Comparison of ENCODE assay signal across 10 cellular contexts in the genomic region with DNA sequence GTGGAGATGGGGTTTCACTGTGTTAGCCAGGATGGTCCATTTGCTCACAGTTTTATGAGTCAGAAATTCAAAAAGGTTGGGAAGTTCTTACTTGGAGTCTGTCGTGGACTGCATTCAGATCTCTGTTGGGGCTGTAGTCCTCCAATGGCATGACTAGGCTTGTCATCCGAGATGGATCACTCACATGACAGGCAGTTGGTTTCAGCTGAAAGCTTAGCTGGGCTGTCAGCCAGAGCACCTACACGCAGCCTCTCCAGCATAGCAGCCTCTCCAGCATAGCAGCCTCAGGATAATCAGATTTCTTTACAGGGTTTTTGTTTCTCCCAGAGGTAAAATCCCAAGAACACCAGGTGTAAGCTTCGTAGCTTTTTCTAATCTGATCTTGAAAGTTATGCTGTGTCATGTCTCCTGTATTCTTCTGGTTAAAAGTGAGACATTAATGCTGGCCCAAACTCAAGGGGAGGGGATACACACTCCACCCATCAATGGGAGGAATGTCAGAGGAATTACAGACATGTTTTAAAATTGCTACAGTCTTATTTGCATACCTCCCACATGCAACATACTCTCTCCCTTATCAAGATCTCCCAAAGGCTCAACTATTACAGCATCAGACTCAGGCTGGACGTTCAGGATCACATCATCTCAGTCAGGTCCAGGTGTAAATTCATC. TPM values are rescaled to one million over a fixed set of nuclear protein-coding genes. Genes with fewer than 3 reads are reported as not detected.
DNase-seq lines count a peak whose midpoint lies in the region; ATAC-seq and TF ChIP-seq lines count a peak whose summit lies in the region.
"Had no signal": no experiment of that assay in that cellular context is flagged by ENCODE, and none has a peak within 500 bp of the region (broad histone marks: within the 10 kb centered on the region; RNA-seq: fewer than 3 reads in every experiment).

No MANE protein-coding gene starts in this region.

- H3K4me3 ChIP-seq in right atrium auricular region, result no peak overlapping the region
- no peak overlapping the region for H3K4me3 ChIP-seq in gastroesophageal sphincter
- H3K4me3 ChIP-seq in upper lobe of right lung, result no peak overlapping the region

- no peak for TF ChIP-seq POLR2A in gastroesophageal sphincter (IDR thresholded peaks at IDR 0.05)

- intact Hi-C loops in Right ventricle myocardium superior (cut with DNase I), result no loop called here
- intact Hi-C loops in upper lobe of right lung (cut with DNase I), result no loop called here

- TF ChIP-seq EP300 in gastroesophageal sphincter (IDR thresholded peaks at IDR 0.05), result no peak

- ATAC-seq in Right ventricle myocardium superior (ENCODE audit: poor library complexity) (peak; percentile 60), gastroesophageal sphincter (peak; percentile 54), upper lobe of right lung (peak; percentile 74), HG03521 (IDR thresholded peaks at IDR 0.05; ENCODE audit: unreplicated experiment) (no peak)
- ATAC-seq: naive thymus-derived CD4-positive, alpha-beta T cell had no signal

- no peak for DNase-seq in Right ventricle myocardium superior
- DNase-seq in right atrium auricular region (ENCODE audit: low spot score), result no peak
- DNase-seq in RPMI7951 (ENCODE audit: low read depth), result peak; percentile 84
- no peak for DNase-seq in upper lobe of right lung
- DNase-seq in mucosa of gallbladder (ENCODE audit: low spot score), result no peak
- no peak for DNase-seq in stimulated activated CD4-positive, alpha-beta T cell treated with anti-CD3 and anti-CD28 coated beads, Interleukin-1b, Interleukin-23, amount 100 ng/mL, for 48 hours
- DNase-seq: naive thymus-derived CD4-positive, alpha-beta T cell had no signal

- TF ChIP-seq CTCF in right atrium auricular region (IDR thresholded peaks at IDR 0.05), result no peak
- no peak for TF ChIP-seq CTCF in gastroesophageal sphincter (IDR thresholded peaks at IDR 0.05)
- TF ChIP-seq CTCF in upper lobe of right lung (IDR thresholded peaks at IDR 0.05), result no peak

- H3K9me3 ChIP-seq in right atrium auricular region, result no peaks in the 10 kb centered on the region
- H3K9me3 ChIP-seq in gastroesophageal sphincter, result no peaks in the 10 kb centered on the region
- H3K9me3 ChIP-seq in upper lobe of right lung, result no peaks in the 10 kb centered on the region

- H3K27ac ChIP-seq in right atrium auricular region (no peak overlapping the region), gastroesophageal sphincter (peak overlapping the region in 3 of 4 donors; percentile 12 to 56 (median 55)), upper lobe of right lung (no peak overlapping the region)

- 9 to 38% methylated on average over 4 of the region's 5 CpGs for WGBS in gastroesophageal sphincter (ENCODE audit: low coverage in 1 of 2), 2 donors

- H3K27me3 ChIP-seq in right atrium auricular region, result no peaks in the 10 kb centered on the region
- H3K27me3 ChIP-seq in gastroesophageal sphincter, result no peaks in the 10 kb centered on the region
- H3K27me3 ChIP-seq in upper lobe of right lung, result no peaks in the 10 kb centered on the region

- H3K36me3 ChIP-seq in right atrium auricular region, result no peaks in the 10 kb centered on the region
- no peaks in the 10 kb centered on the region for H3K36me3 ChIP-seq in gastroesophageal sphincter
- no peaks in the 10 kb centered on the region for H3K36me3 ChIP-seq in upper lobe of right lung

- peaks cover 0 to 7% of the 10 kb centered on the region in 2 donors for H3K4me1 ChIP-seq in right atrium auricular region
- H3K4me1 ChIP-seq in gastroesophageal sphincter, result peaks cover 0 to 21% (median 4%) of the 10 kb centered on the region in 3 donors
- H3K4me1 ChIP-seq in upper lobe of right lung, result no peaks in the 10 kb centered on the region

RNA-seq across cellular contexts. Expression of a gene that starts 31.6 kb away (rescaled TPM):
- total RNA-seq in Right ventricle myocardium superior (62.4 TPM), right atrium auricular region (100 to 1,000 TPM in 1 of 2 donors, 10 to 100 TPM in 1; 94.9 to 300 TPM), gastroesophageal sphincter (100 to 1,000 TPM; 199 to 801 (median 448) TPM), upper lobe of right lung (198 TPM), mucosa of gallbladder (86.8 TPM)
- total RNA-seq in RPMI7951 (2014; rRNA removed; shearing (Covaris generic)), result 1.2 and 1.9 TPM in 2 replicates
- total RNA-seq: B cell; naive thymus-derived CD4-positive, alpha-beta T cell had no signal

Comparison
In these comparisons a context has a peak if more than half of its experiments do, and no peak if none do; other contexts are left out.
1. H3K27ac ChIP-seq: peak in gastroesophageal sphincter (3 of 4); none in right atrium auricular region (0 of 2) and upper lobe of right lung (single experiment).
2. RNA of a gene that starts 31.6 kb away (total RNA-seq): 199 to 801 TPM in gastroesophageal sphincter, 94.9 to 300 TPM in right atrium auricular region, 198 TPM in upper lobe of right lung (single experiment), 86.8 TPM in mucosa of gallbladder (single experiment) and 62.4 TPM in Right ventricle myocardium superior (single experiment); 1.2 to 1.9 TPM in RPMI7951; every median in the first group is over 10 times any median in the second.